In the genomic region with DNA sequence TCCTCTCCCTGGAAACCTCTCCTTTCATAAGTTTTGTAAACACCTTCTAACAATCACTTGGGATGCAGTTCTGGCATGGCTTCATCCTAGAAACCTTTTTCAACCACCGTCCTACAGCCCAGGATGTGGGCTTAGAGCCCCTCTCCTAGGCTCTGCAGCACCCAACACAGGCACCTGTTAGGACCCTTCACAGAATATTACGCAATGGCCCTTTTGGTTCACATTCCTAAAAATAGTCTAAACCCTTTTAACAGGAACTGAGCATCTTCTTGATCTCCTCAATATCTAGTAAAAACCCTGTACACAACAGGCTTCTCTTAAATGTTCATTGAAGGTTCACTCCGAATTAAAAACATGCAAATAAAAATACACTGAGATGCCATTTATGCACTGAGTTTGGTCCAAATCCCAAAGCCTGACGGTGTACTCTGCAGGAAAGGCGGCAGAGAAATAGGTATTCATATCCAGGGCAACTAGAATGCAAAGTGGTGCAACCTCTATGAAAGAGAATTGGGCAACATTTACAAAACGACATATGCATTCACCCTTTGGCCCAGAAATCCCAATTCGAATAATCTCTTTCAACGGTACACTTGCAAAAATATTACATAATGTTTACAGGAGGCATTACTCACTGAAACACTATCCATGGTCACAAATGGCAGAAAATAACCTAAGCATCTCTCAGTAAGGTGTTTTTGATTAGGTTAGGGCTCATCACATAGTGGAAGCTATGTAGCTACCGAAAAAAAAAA, we compare ENCODE assay signal across 1 cellular context.
TF ChIP-seq lines count a peak whose summit lies in the region.

No MANE protein-coding gene starts in this region.

TF ChIP-seq in liver, 16 proteins besides CTCF, POLR2A, EP300 and RAD21 (continued from another document):
- TF ChIP-seq, protein P1, sequence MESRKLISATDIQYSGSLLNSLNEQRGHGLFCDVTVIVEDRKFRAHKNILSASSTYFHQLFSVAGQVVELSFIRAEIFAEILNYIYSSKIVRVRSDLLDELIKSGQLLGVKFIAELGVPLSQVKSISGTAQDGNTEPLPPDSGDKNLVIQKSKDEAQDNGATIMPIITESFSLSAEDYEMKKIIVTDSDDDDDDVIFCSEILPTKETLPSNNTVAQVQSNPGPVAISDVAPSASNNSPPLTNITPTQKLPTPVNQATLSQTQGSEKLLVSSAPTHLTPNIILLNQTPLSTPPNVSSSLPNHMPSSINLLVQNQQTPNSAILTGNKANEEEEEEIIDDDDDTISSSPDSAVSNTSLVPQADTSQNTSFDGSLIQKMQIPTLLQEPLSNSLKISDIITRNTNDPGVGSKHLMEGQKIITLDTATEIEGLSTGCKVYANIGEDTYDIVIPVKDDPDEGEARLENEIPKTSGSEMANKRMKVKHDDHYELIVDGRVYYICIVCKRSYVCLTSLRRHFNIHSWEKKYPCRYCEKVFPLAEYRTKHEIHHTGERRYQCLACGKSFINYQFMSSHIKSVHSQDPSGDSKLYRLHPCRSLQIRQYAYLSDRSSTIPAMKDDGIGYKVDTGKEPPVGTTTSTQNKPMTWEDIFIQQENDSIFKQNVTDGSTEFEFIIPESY (IDR thresholded peaks at IDR 0.05): peak; percentile 74
- peak; percentile 23 for TF ChIP-seq FOXA1 (IDR thresholded peaks at IDR 0.05)
- TF ChIP-seq SP1 (IDR thresholded peaks at IDR 0.05): peak; percentile 34
- TF ChIP-seq, protein P2, sequence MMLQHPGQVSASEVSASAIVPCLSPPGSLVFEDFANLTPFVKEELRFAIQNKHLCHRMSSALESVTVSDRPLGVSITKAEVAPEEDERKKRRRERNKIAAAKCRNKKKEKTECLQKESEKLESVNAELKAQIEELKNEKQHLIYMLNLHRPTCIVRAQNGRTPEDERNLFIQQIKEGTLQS (IDR thresholded peaks at IDR 0.05): peak; percentile 21
- TF ChIP-seq RXRA (IDR thresholded peaks at IDR 0.05): peak; percentile 54 to 86
- no peak for TF ChIP-seq GABPA (IDR thresholded peaks at IDR 0.05 in 1 of 2, conservative IDR thresholded peaks at IDR 0.05 in 1 of 2)
- TF ChIP-seq, protein P3, sequence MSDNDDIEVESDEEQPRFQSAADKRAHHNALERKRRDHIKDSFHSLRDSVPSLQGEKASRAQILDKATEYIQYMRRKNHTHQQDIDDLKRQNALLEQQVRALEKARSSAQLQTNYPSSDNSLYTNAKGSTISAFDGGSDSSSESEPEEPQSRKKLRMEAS (IDR thresholded peaks at IDR 0.05): peak; percentile 56
- TF ChIP-seq HNF4G (IDR thresholded peaks at IDR 0.05): no peak
- peak; percentile 41 for TF ChIP-seq FOXA2 (IDR thresholded peaks at IDR 0.05)
- peak in 1 of 2 donors; percentile 39 for TF ChIP-seq EGR1 (IDR thresholded peaks at IDR 0.05; ENCODE audit: low read depth in 2 of 2)
- TF ChIP-seq HNF4A (conservative IDR thresholded peaks at IDR 0.05): peak; percentile 9 to 66
- TF ChIP-seq TAF1 (conservative IDR thresholded peaks at IDR 0.05): no peak
- TF ChIP-seq NR2F2 (IDR thresholded peaks at IDR 0.05): no peak
- TF ChIP-seq YY1 (IDR thresholded peaks at IDR 0.05): peak; percentile 77
